In genomic region chr17:3870871-3871306, GRCh38 we compare ENCODE assay signal across 1 cellular context.
TF ChIP-seq lines count a peak whose summit lies in the region.

No MANE protein-coding gene starts in this region.

TF ChIP-seq in K562, 482 proteins besides CTCF, POLR2A, EP300 and RAD21 (continued from another document):
- TF ChIP-seq ZBTB49 (CRISPR knock-in tag; IDR thresholded peaks at IDR 0.05; ENCODE audit: borderline replicate concordance), result no peak
- no peak for TF ChIP-seq NR2F6 (CRISPR knock-in tag; IDR thresholded peaks at IDR 0.05)
- TF ChIP-seq ZNF384 (IDR thresholded peaks at IDR 0.05; ENCODE audit: low read depth, low read length), result peak; percentile 16; the same call in 1 of the 2 replicates
- no peak for TF ChIP-seq SMARCC2 (IDR thresholded peaks at IDR 0.05; ENCODE audit: low read depth)
- no peak for TF ChIP-seq ZBTB11 (CRISPR knock-in tag; IDR thresholded peaks at IDR 0.05)
- TF ChIP-seq ZNF707 (CRISPR knock-in tag; conservative IDR thresholded peaks at IDR 0.05), result no peak
- peak in 1 of 2 experiments; percentile 62; a peak in 1 of 4 replicates for TF ChIP-seq RCOR1 (IDR thresholded peaks at IDR 0.05; ENCODE audit: borderline replicate concordance in 1 of 2, low read depth in 2 of 2, low read length in 2 of 2)
- no peak for TF ChIP-seq GTF2F1 (IDR thresholded peaks at IDR 0.05; ENCODE audit: low read depth, low read length)
- TF ChIP-seq ZNF197 (CRISPR knock-in tag; IDR thresholded peaks at IDR 0.05; ENCODE audit: low read depth), result no peak
- TF ChIP-seq CLOCK (CRISPR knock-in tag; IDR thresholded peaks at IDR 0.05; ENCODE audit: borderline replicate concordance), result no peak
- 0 out of 2 replicates have a peak, but pooled peaks have one; percentile 13 for TF ChIP-seq TCF3 (CRISPR knock-in tag; IDR thresholded peaks at IDR 0.05)
- no peak for TF ChIP-seq RBM17 (IDR thresholded peaks at IDR 0.05; ENCODE audit: borderline replicate concordance, low read depth, low read length)
- no peak for TF ChIP-seq BRD4 (IDR thresholded peaks at IDR 0.05)
- no peak for TF ChIP-seq MTF1 (CRISPR knock-in tag; IDR thresholded peaks at IDR 0.05; ENCODE audit: borderline replicate concordance)
- TF ChIP-seq XRCC5 (IDR thresholded peaks at IDR 0.05; ENCODE audit: low read depth, low read length), result no peak
- no peak for TF ChIP-seq RUNX1 (IDR thresholded peaks at IDR 0.05; ENCODE audit: low read depth)
- TF ChIP-seq RBBP5 (IDR thresholded peaks at IDR 0.05; ENCODE audit: borderline replicate concordance, insufficient read depth, low read length, poor library complexity, severe bottlenecking), result no peak
- TF ChIP-seq ATF4 (CRISPR knock-in tag; IDR thresholded peaks at IDR 0.05), result no peak
- no peak for TF ChIP-seq ZBTB9 (CRISPR knock-in tag; IDR thresholded peaks at IDR 0.05)
- peak; percentile 56; the same call in 1 of the 2 replicates for TF ChIP-seq NFIC (IDR thresholded peaks at IDR 0.05)
- TF ChIP-seq NKRF (IDR thresholded peaks at IDR 0.05; ENCODE audit: borderline replicate concordance), result no peak
- no peak for TF ChIP-seq RBM39 (optimal IDR thresholded peaks at IDR 0.05; ENCODE audit: low read depth, low read length)
- TF ChIP-seq ZNF583 (CRISPR knock-in tag; IDR thresholded peaks at IDR 0.05), result no peak
- no peak for TF ChIP-seq ZNF274 (IDR thresholded peaks at IDR 0.05; ENCODE audit: borderline replicate concordance, low read depth, low read length)
- TF ChIP-seq ARID1B (IDR thresholded peaks at IDR 0.05), result peak; percentile 40; the same call in 1 of the 2 replicates
- no peak for TF ChIP-seq DACH1 (IDR thresholded peaks at IDR 0.05; ENCODE audit: partially characterized antibody)
- peak; percentile 35; the same call in 1 of the 2 replicates for TF ChIP-seq VEZF1 (CRISPR knock-in tag; IDR thresholded peaks at IDR 0.05)
- TF ChIP-seq CSDE1 (IDR thresholded peaks at IDR 0.05), result no peak
- peak; percentile 43 for TF ChIP-seq CBFA2T3 (IDR thresholded peaks at IDR 0.05)
- TF ChIP-seq MAFF (IDR thresholded peaks at IDR 0.05; ENCODE audit: low read length), result no peak
- no peak for TF ChIP-seq ZNF324 (CRISPR knock-in tag; IDR thresholded peaks at IDR 0.05)
- no peak for TF ChIP-seq ZNF23 (CRISPR knock-in tag; IDR thresholded peaks at IDR 0.05)
- TF ChIP-seq CTBP1 (IDR thresholded peaks at IDR 0.05; ENCODE audit: borderline replicate concordance), result peak; percentile 13; the same call in 1 of the 2 replicates
- TF ChIP-seq DPF2 (IDR thresholded peaks at IDR 0.05), result peak; percentile 47; the same call in 1 of the 2 replicates
- no peak for TF ChIP-seq ZNF41 (CRISPR knock-in tag; conservative IDR thresholded peaks at IDR 0.05)
- no peak for TF ChIP-seq TSHZ1 (CRISPR knock-in tag; IDR thresholded peaks at IDR 0.05)
- TF ChIP-seq OTX1 (CRISPR knock-in tag; IDR thresholded peaks at IDR 0.05), result no peak
